ENCODE assay signal across 1 cellular context in the genomic region with DNA sequence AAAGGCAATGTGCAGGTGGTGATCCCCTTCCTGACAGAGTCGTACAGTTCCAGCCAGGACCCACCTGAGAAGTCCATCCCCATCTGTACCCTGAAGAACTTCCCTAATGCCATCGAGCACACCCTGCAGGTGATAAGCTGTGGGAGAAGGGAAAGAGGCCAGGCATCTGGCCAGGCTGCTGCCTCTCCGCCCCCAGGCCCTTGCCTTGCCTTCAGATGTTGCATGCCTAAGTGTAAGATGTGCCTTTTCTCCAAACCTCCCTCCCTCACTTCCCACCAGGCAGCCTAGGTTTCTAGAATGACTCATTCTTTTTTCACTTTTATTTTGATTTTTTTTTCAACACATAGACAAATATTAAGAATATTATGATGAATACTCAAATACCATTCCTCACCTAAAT.
TF ChIP-seq lines count a peak whose summit lies in the region.

No MANE protein-coding gene starts in this region.

TF ChIP-seq in endothelial cell of umbilical vein, 7 proteins besides CTCF, POLR2A, EP300 and RAD21:
- TF ChIP-seq MYC (IDR thresholded peaks at IDR 0.05; ENCODE audit: low read depth, low read length), result no peak
- no peak for TF ChIP-seq EZH2 (IDR thresholded peaks at IDR 0.05; ENCODE audit: borderline replicate concordance, low read depth, low read length, severe bottlenecking)
- TF ChIP-seq, protein P1, sequence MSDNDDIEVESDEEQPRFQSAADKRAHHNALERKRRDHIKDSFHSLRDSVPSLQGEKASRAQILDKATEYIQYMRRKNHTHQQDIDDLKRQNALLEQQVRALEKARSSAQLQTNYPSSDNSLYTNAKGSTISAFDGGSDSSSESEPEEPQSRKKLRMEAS (IDR thresholded peaks at IDR 0.05; ENCODE audit: insufficient read depth, insufficient read length), result no peak
- no peak for TF ChIP-seq FOS (IDR thresholded peaks at IDR 0.05; ENCODE audit: borderline replicate concordance, insufficient read depth, low read length)
- TF ChIP-seq POLR2AphosphoS5 (IDR thresholded peaks at IDR 0.05; ENCODE audit: insufficient read depth, low read depth, low read length), result no peak
- no peak for TF ChIP-seq GATA2 (IDR thresholded peaks at IDR 0.05; ENCODE audit: insufficient read depth, insufficient read length, low read depth, low read length)
- TF ChIP-seq JUN (IDR thresholded peaks at IDR 0.05; ENCODE audit: borderline replicate concordance, insufficient read depth, insufficient read length, low read depth), result no peak
